In genomic region chr4:74114234-74114633, GRCh38 we compare ENCODE assay signal across 19 cellular contexts. TPM values are rescaled to one million over a fixed set of nuclear protein-coding genes. Genes with fewer than 3 reads are reported as not detected.
DNase-seq lines count a peak whose midpoint lies in the region; ATAC-seq and TF ChIP-seq lines count a peak whose summit lies in the region.
"Had no signal": no experiment of that assay in that cellular context is flagged by ENCODE, and none has a peak within 500 bp of the region (broad histone marks: within the 10 kb centered on the region; RNA-seq: fewer than 3 reads in every experiment).

No MANE protein-coding gene starts in this region.

- H3K9me3 ChIP-seq in AG04450 (ENCODE audit: control insufficient read depth, insufficient read depth, low read length) = no peaks in the 10 kb centered on the region
- H3K9me3 ChIP-seq in IMR-90 (ENCODE audit: control insufficient read depth, insufficient read depth, low read length) = no peaks in the 10 kb centered on the region
- no peaks in the 10 kb centered on the region for H3K9me3 ChIP-seq in mammary epithelial cell (replicated peaks; ENCODE audit: insufficient read depth, low read length)
- H3K9me3 ChIP-seq in right lobe of liver = no peaks in the 10 kb centered on the region
- H3K9me3 ChIP-seq: mucosa of descending colon, uterus had no signal

- no peak overlapping the region for H2AK9ac ChIP-seq in IMR-90 (replicated peaks; ENCODE audit: low read depth, low read length, poor library complexity)

- peak overlapping the region; percentile 39; the same call in 1 of the 2 replicates for H2BK120ac ChIP-seq in IMR-90 (ENCODE audit: low read depth, low read length)

- intact Hi-C loops in IMR-90 (cut with micrococcal nuclease) (no loop called here), mammary epithelial cell (cut with micrococcal nuclease) (loop anchor here (2.0 kb wide), 1 partner anchor 75 kb away; the partner anchor contains the start of gene CXCL3), right lobe of liver (cut with DNase I) (no loop called here)

- peak overlapping the region; percentile 37; the same call in 1 of the 2 replicates for H2AK5ac ChIP-seq in IMR-90 (ENCODE audit: low read depth, low read length)

- no peak for TF ChIP-seq RAD21 in IMR-90 (IDR thresholded peaks at IDR 0.05; ENCODE audit: low read length)

- DNase-seq in AG04450 (ENCODE audit: low read depth, low spot score) (peak; percentile 16), IMR-90 (peak; percentile 89), mammary epithelial cell (peak; percentile 91), foreskin keratinocyte (peak; percentile 86 to 96), right lobe of liver (no peak), Ammon's horn (ENCODE audit: low spot score) (no peak), Kasumi-1 (lab: John Stamatoyannopoulos, UW) (no peak)
- DNase-seq: activated CD4-positive, alpha-beta T cell treated with anti-CD3 and anti-CD28 coated beads, Interleukin-2, amount 50 U/mL, for 1 hour; GDM1; MM.1S; mucosa of descending colon; stimulated activated CD4-positive, alpha-beta T cell treated with anti-CD3 and anti-CD28 coated beads, Interleukin-4, amount 100 ng/mL, for 1 hour; uterus had no signal

- H3K4me2 ChIP-seq in IMR-90 (ENCODE audit: low read depth, low read length) = no peak overlapping the region
- H3K4me2 ChIP-seq in mammary epithelial cell (ENCODE audit: insufficient read depth, low read depth, low read length) = peak overlapping the region; percentile 93
- H3K4me2 ChIP-seq: GM23338 had no signal

- H3K9ac ChIP-seq in IMR-90 (ENCODE audit: low read depth, low read length) (no peak overlapping the region), mammary epithelial cell (ENCODE audit: insufficient read depth, low read length) (peak overlapping the region; percentile 97)

- H3K79me1 ChIP-seq in IMR-90 (ENCODE audit: low read depth in 1 of 2, low read length in 2 of 2) = no peaks in the 10 kb centered on the region

- TF ChIP-seq POLR2A in IMR-90 (IDR thresholded peaks at IDR 0.05; ENCODE audit: low read depth, low read length) (no peak), right lobe of liver (IDR thresholded peaks at IDR 0.05) (no peak)

- H4K8ac ChIP-seq in IMR-90 (ENCODE audit: low read depth in 2 of 2, low read length in 2 of 2) = peak overlapping the region in 1 of 2 experiments; percentile 45; a peak in 1 of 4 replicates

- no peak overlapping the region for H3K23ac ChIP-seq in IMR-90 (ENCODE audit: low read depth, low read length)

- H4K91ac ChIP-seq in IMR-90 (ENCODE audit: insufficient read depth, low read depth, low read length) = peak overlapping the region; percentile 5; the same call in 1 of the 2 replicates

- in situ Hi-C loops in IMR-90 (cut with MboI; ENCODE audit: low sequenced_read_pairs) = loop anchor here (10.0 to 25.0 kb wide), 2 partner anchors 449 to 802 kb away; no protein-coding TSS in a partner anchor
- in situ Hi-C loops in mammary epithelial cell (cut with MboI; ENCODE audit: low sequenced_read_pairs in 2 of 2) = loop anchor here in 1 of 2 donors (10.0 to 25.0 kb wide), 2 partner anchors 202 to 449 kb away; no protein-coding TSS in a partner anchor

- TF ChIP-seq CTCF in AG04450 (IDR thresholded peaks at IDR 0.05; ENCODE audit: low read depth, low read length) (no peak), IMR-90 (conservative IDR thresholded peaks at IDR 0.05; ENCODE audit: low read depth, low read length) (no peak), mammary epithelial cell (conservative IDR thresholded peaks at IDR 0.05 in 1 of 2, IDR thresholded peaks at IDR 0.05 in 1 of 2; ENCODE audit: extremely low read depth in 1 of 2, insufficient read depth in 1 of 2, low read depth in 1 of 2, low read length in 2 of 2) (no peak), foreskin keratinocyte (conservative IDR thresholded peaks at IDR 0.05) (no peak), right lobe of liver (IDR thresholded peaks at IDR 0.05) (no peak)

- WGBS in IMR-90 (ENCODE audit: extremely low coverage in 2 of 2, insufficient read length in 1 of 2), 2 experiments = no CpG with 5 or more reads among the region's 1 CpG
- WGBS in mammary epithelial cell (ENCODE audit: low coverage, missing lambda C conversion rate) = 0% methylated on average over 1 of the region's 1 CpG
- 86% methylated on average over 1 of the region's 1 CpG for WGBS in right lobe of liver (ENCODE audit: insufficient coverage, low coverage, low lambda C conversion rate, missing lambda C conversion rate)

- dilution Hi-C loops in IMR-90 (cut with HindIII; ENCODE audit: low sequenced_read_pairs, unreplicated experiment) (no loop called here), mammary epithelial cell (cut with HindIII; ENCODE audit: low sequenced_read_pairs) (no loop called here)

- no peak overlapping the region; the same call in 1 of the 2 replicates for H3K18ac ChIP-seq in IMR-90 (ENCODE audit: low read depth, low read length)

- POLR2A ChIA-PET in AG04450 (lab: Yijun Ruan, JAX) = no interaction called here
- POLR2A ChIA-PET in IMR-90 (lab: Charles Lee; ENCODE audit: unreplicated experiment) = no interaction called here

- peak overlapping the region; percentile 66; the same call in 1 of the 2 replicates for H2BK20ac ChIP-seq in IMR-90 (ENCODE audit: low read depth, low read length)

- peak overlapping the region; percentile 30; the same call in 1 of the 2 replicates for H3K4ac ChIP-seq in IMR-90 (ENCODE audit: low read depth, low read length)

- H3K79me2 ChIP-seq in mammary epithelial cell (ENCODE audit: insufficient read depth, low read length) = peaks cover 46% of the 10 kb centered on the region

- H3K14ac ChIP-seq in IMR-90 (replicated peaks; ENCODE audit: low read depth, low read length) = peak overlapping the region; percentile 43; the same call in 1 of the 2 replicates

- H2AFZ ChIP-seq in IMR-90 (replicated peaks; ENCODE audit: low read length, poor library complexity) (peak overlapping the region; percentile 38), mammary epithelial cell (ENCODE audit: low read depth, low read length) (peak overlapping the region; percentile 36)
- H2AFZ ChIP-seq: GM23338 had no signal

- H4K5ac ChIP-seq in IMR-90 (ENCODE audit: low read depth, low read length) = no peak overlapping the region

- no peak overlapping the region for H2BK5ac ChIP-seq in IMR-90 (ENCODE audit: low read depth, low read length, poor library complexity, severe bottlenecking)

- BruUV-seq in IMR-90 (replicated peaks; lab: Mats Ljungman, UMichigan) (no TSS peak), mammary epithelial cell (replicated peaks; lab: Mats Ljungman, UMichigan) (no TSS peak)

- H3K36me3 ChIP-seq in IMR-90 (ENCODE audit: control insufficient read depth, insufficient read depth, low read length) = no peaks in the 10 kb centered on the region
- no peaks in the 10 kb centered on the region for H3K36me3 ChIP-seq in mammary epithelial cell (ENCODE audit: insufficient read depth, low read length)
- no peaks in the 10 kb centered on the region for H3K36me3 ChIP-seq in right lobe of liver
- H3K36me3 ChIP-seq: uterus had no signal

- CTCF ChIA-PET in AG04450 (lab: Charles Lee) (interaction anchor here (0.5 to 2.4 kb wide), 3 partner anchors 15 to 308 kb away, joined by 4 to 8 read pairs (median 4); partner anchors contain the start of gene CXCL2), IMR-90 (lab: Yijun Ruan, JAX) (interaction anchor here (2.5 kb wide), 1 partner anchor 19 kb away, joined by 8 read pairs; no protein-coding TSS in a partner anchor), mammary epithelial cell (lab: Charles Lee; ENCODE audit: low non-redundant PET) (no interaction called here)

- peaks cover 2% of the 10 kb centered on the region; the same call in 1 of the 2 replicates for H3K9me1 ChIP-seq in IMR-90 (ENCODE audit: insufficient read depth, low read length)

- H3K4me1 ChIP-seq in IMR-90 (ENCODE audit: control insufficient read depth, insufficient read depth, low read length) (peaks cover 11% of the 10 kb centered on the region), mammary epithelial cell (ENCODE audit: insufficient read depth, low read length) (peaks cover 72% of the 10 kb centered on the region), foreskin keratinocyte (peaks cover 56% of the 10 kb centered on the region), right lobe of liver (peaks cover 0 to 36% (median 14%) of the 10 kb centered on the region in 4 donors)
- H3K4me1 ChIP-seq: uterus had no signal

- peak overlapping the region; percentile 59; the same call in 2 of the 3 replicates for H2BK15ac ChIP-seq in IMR-90 (ENCODE audit: low read depth, low read length)

- no peak overlapping the region; the same call in 1 of the 2 replicates for H3K56ac ChIP-seq in IMR-90 (ENCODE audit: extremely low read depth, insufficient read depth, low read length)

- H3K27ac ChIP-seq in AG04450 (ENCODE audit: low read depth, low read length) (no peak overlapping the region), IMR-90 (ENCODE audit: insufficient read depth, low read length) (no peak overlapping the region), mammary epithelial cell (ENCODE audit: insufficient read depth, low read depth, low read length) (peak overlapping the region; percentile 99), foreskin keratinocyte (peak overlapping the region; percentile 85), right lobe of liver (no peak overlapping the region)
- H3K27ac ChIP-seq: HL-60, uterus had no signal

- H3K4me3 ChIP-seq in AG04450 (ENCODE audit: low read depth, low read length) = no peak overlapping the region
- H3K4me3 ChIP-seq in IMR-90 (ENCODE audit: insufficient read depth, low read depth, low read length) = no peak overlapping the region
- H3K4me3 ChIP-seq in mammary epithelial cell (replicated peaks in 1 of 3; ENCODE audit: insufficient read depth in 1 of 3, low read depth in 2 of 3, low read length in 3 of 3) = peak overlapping the region; percentile 49 to 80 (median 63)
- no peak overlapping the region for H3K4me3 ChIP-seq in right lobe of liver
- H3K4me3 ChIP-seq: GM23338, mucosa of descending colon, uterus had no signal

- peak; percentile 27; the same call in 1 of the 2 replicates for ATAC-seq in IMR-90 (ENCODE audit: low read depth)
- peak; percentile 69 for ATAC-seq in foreskin keratinocyte
- no peak for ATAC-seq in right lobe of liver
- ATAC-seq in HG03442 (IDR thresholded peaks at IDR 0.05; ENCODE audit: unreplicated experiment) = no peak
- ATAC-seq: GM23338; mucosa of descending colon; stimulated activated effector memory CD8-positive, alpha-beta T cell treated with anti-CD3 and anti-CD28 coated beads, Interleukin-12 subunit alpha, Interleukin-12 subunit beta, amount 100 ng/mL, for 72 hours had no signal

- H3K27me3 ChIP-seq in AG04450 (ENCODE audit: control insufficient read depth, insufficient read depth, low read length) (no peaks in the 10 kb centered on the region), IMR-90 (ENCODE audit: control insufficient read depth, insufficient read depth, low read length) (no peaks in the 10 kb centered on the region), mammary epithelial cell (ENCODE audit: insufficient read depth, low read length) (no peaks in the 10 kb centered on the region), foreskin keratinocyte (no peaks in the 10 kb centered on the region), right lobe of liver (no peaks in the 10 kb centered on the region)
- H3K27me3 ChIP-seq: uterus had no signal

- H4K20me1 ChIP-seq in IMR-90 (ENCODE audit: insufficient read depth, low read length) (peaks cover 2% of the 10 kb centered on the region; the same call in 1 of the 2 replicates), mammary epithelial cell (ENCODE audit: insufficient read depth, low read length) (no peaks in the 10 kb centered on the region)

RNA-seq across cellular contexts. Expression of gene CXCL2, which starts 15.2 kb away (rescaled TPM):
- polyA plus RNA-seq in AG04450 (2011; rRNA removed) (0.69 and 0.84 TPM in 2 replicates), IMR-90 (2012; rRNA removed) (0.99 and 3.7 TPM in 2 replicates), mammary epithelial cell (4.8 TPM), foreskin keratinocyte (1.5 and 4.0 TPM in 2 replicates)
- polyA minus RNA-seq in AG04450 (2011; rRNA and poly(A)+ RNA removed) = 0.55 and 1.3 TPM in 2 replicates
- total RNA-seq in IMR-90 (2012; rRNA removed) (0.18 and 0.28 TPM in 2 replicates), mammary epithelial cell (10 to 100 TPM in 1 of 2 donors, 1 to 10 TPM in 1; 2.3 to 34.1 TPM), foreskin keratinocyte (1.5 and 4.0 TPM in 2 replicates), right lobe of liver (100 to 1,000 TPM in 5 of 6 experiments, 10 to 100 TPM in 1; 34.8 to 333 (median 143) TPM)
- 1.4 and 7.8 TPM in 2 replicates for polyA plus RNA-seq in IMR-90 (2012; cell fraction: cytosol; rRNA removed)
- 53.1 and 64.1 TPM in 2 replicates for polyA plus RNA-seq in IMR-90 (2012; cell fraction: nucleus; rRNA removed; ENCODE audit: low replicate concordance)
- 5.5 TPM for polyA minus RNA-seq in mammary epithelial cell
- total RNA-seq: B cell; T-helper 1 cell treated with Interleukin-12 subunit alpha and Interleukin-12 subunit beta and Interleukin-4 antibody, amounts not matched to agents 30 ng/mL and 1 ng/mL, for 36 hours had no signal

RNA-seq across cellular contexts. Expression of gene MTHFD2L, which starts 43.7 kb away (rescaled TPM):
- polyA plus RNA-seq in AG04450 (2011; rRNA removed) = 4.1 and 6.2 TPM in 2 replicates
- 4.6 and 9.0 TPM in 2 replicates for polyA minus RNA-seq in AG04450 (2011; rRNA and poly(A)+ RNA removed)
- total RNA-seq in IMR-90 (2012; rRNA removed) = 4.3 and 9.2 TPM in 2 replicates
- polyA plus RNA-seq in IMR-90 (2012; rRNA removed) = 1.5 and 2.8 TPM in 2 replicates
- 0.56 and 0.87 TPM in 2 replicates for polyA plus RNA-seq in IMR-90 (2012; cell fraction: cytosol; rRNA removed)
- 0.81 and 4.3 TPM in 2 replicates for polyA plus RNA-seq in IMR-90 (2012; cell fraction: nucleus; rRNA removed; ENCODE audit: low replicate concordance)
- total RNA-seq in mammary epithelial cell = 10 to 100 TPM; 63.2 to 68.5 TPM
- 11.5 TPM for polyA plus RNA-seq in mammary epithelial cell
- polyA minus RNA-seq in mammary epithelial cell = 73.2 TPM
- total RNA-seq in foreskin keratinocyte = 6.1 and 15.4 TPM in 2 replicates
- polyA plus RNA-seq in foreskin keratinocyte = 3.5 and 10.8 TPM in 2 replicates
- 10 to 100 TPM; 18.8 to 45.5 (median 26.5) TPM for total RNA-seq in right lobe of liver

Comparison
In these comparisons a context has a peak if more than half of its experiments do, and no peak if none do; other contexts are left out.
1. DNase-seq: peak in AG04450 (single experiment), IMR-90 (single experiment), mammary epithelial cell (single experiment) and foreskin keratinocyte (2 of 2); none in right lobe of liver (0 of 3), Ammon's horn (single experiment) and Kasumi-1 (0 of 2).
2. H3K27ac ChIP-seq: peak in mammary epithelial cell (single experiment) and foreskin keratinocyte (single experiment); none in AG04450 (single experiment), IMR-90 (single experiment) and right lobe of liver (0 of 3).
3. H3K4me3 ChIP-seq: peak in mammary epithelial cell (3 of 3); none in AG04450 (single experiment), IMR-90 (single experiment) and right lobe of liver (0 of 3).
4. ATAC-seq: peak in IMR-90 (single experiment) and foreskin keratinocyte (single experiment); none in right lobe of liver (0 of 4) and HG03442 (single experiment).